2 cellular contexts compared by ENCODE assay signal in genomic region chr1:93960641-93961147, GRCh38.
TF ChIP-seq lines count a peak whose summit lies in the region.

No MANE protein-coding gene starts in this region.

TF ChIP-seq in A549, 52 proteins besides CTCF, POLR2A, EP300 and RAD21:
- TF ChIP-seq ELK1 (IDR thresholded peaks at IDR 0.05; ENCODE audit: low read depth, low read length) (no peak), SREBF2 (IDR thresholded peaks at IDR 0.05) (no peak), MAFK (IDR thresholded peaks at IDR 0.05; ENCODE audit: partially characterized antibody) (no peak), RCOR1 (IDR thresholded peaks at IDR 0.05; ENCODE audit: low read depth, low read length) (no peak), E2F6 (IDR thresholded peaks at IDR 0.05; ENCODE audit: borderline replicate concordance, low read depth) (no peak), HOXA7 (CRISPR knock-in tag; IDR thresholded peaks at IDR 0.05) (no peak), ATOH8 (CRISPR knock-in tag; IDR thresholded peaks at IDR 0.05; ENCODE audit: low read depth) (no peak)

TF ChIP-seq in IMR-90, 13 proteins besides CTCF, POLR2A, EP300 and RAD21:
- TF ChIP-seq ELK1 (IDR thresholded peaks at IDR 0.05; ENCODE audit: borderline replicate concordance, low read depth, low read length) (no peak), RCOR1 (IDR thresholded peaks at IDR 0.05; ENCODE audit: insufficient replicate concordance, low read length) (no peak), MAZ (IDR thresholded peaks at IDR 0.05; ENCODE audit: borderline replicate concordance, low read depth, low read length) (no peak)
